16 cellular contexts compared by ENCODE assay signal in the genomic region with DNA sequence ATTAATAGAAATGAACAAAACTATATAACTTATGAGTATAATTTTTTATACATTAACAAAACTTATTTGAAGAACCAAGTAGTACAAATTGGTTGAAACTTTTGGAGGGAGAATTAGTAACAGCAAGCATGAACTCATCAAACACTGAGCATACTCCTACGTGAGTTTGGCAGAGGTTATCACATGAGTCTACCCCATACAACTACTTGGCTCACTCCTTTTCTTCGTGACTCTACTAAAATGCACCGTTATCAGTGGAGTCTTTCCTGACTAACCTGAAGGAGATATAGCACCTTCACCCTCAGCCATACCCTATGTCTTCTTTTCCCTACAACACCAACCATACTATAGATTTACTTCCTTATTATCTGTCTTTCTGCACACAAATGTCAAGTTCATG.
DNase-seq lines count a peak whose midpoint lies in the region; ATAC-seq, FAIRE-seq and TF ChIP-seq lines count a peak whose summit lies in the region.
"Had no signal": no experiment of that assay in that cellular context is flagged by ENCODE, and none has a peak within 500 bp of the region (broad histone marks: within the 10 kb centered on the region; RNA-seq: fewer than 3 reads in every experiment).

No MANE protein-coding gene starts in this region.

- H2AFZ ChIP-seq in astrocyte (ENCODE audit: low read depth, low read length), result no peak overlapping the region
- H2AFZ ChIP-seq: GM23338 had no signal

- H3K36me3 ChIP-seq in astrocyte (ENCODE audit: insufficient read depth, low read length), result no peaks in the 10 kb centered on the region
- H3K36me3 ChIP-seq: BLaER1 treated with 17β-estradiol and CSF1 and Interleukin-3, amounts not matched to agents 10 nM and 100 nM had no signal

- H3K9me3 Mint-ChIP-seq in HFFc6 (peaks cover 5% of the 10 kb centered on the region; the same call in 1 of the 2 replicates), astrocyte (ENCODE audit: unreplicated experiment) (no peaks in the 10 kb centered on the region)
- H3K9me3 Mint-ChIP-seq: GM23338 had no signal

- DNase-seq in HFFc6 (no peak), NCI-H226 (peak; percentile 67), astrocyte (ENCODE audit: low read depth) (no peak), putamen (ENCODE audit: low spot score) (peak; percentile 30)
- DNase-seq: Calu3; CD8-positive, alpha-beta T cell; DMS79 treated with DMSO at 0.1 percent for 48 hours; GF-D8 had no signal

- no peak for FAIRE-seq in astrocyte (lab: Jason Lieb, UNC)
- FAIRE-seq: GM19239, K562 had no signal

- H3K4me3 Mint-ChIP-seq in HFFc6, result no peak overlapping the region
- no peak overlapping the region for H3K4me3 Mint-ChIP-seq in astrocyte (ENCODE audit: unreplicated experiment)
- H3K4me3 Mint-ChIP-seq: B cell; CD8-positive, alpha-beta T cell; GM23338 had no signal

- peak overlapping the region; percentile 86 for H3K27ac ChIP-seq in astrocyte (ENCODE audit: low read depth, low read length)
- H3K27ac ChIP-seq: BLaER1 treated with 17β-estradiol and CSF1 and Interleukin-3, amounts not matched to agents 10 nM and 100 nM had no signal

- H3K9me3 ChIP-seq in astrocyte (ENCODE audit: insufficient read depth, low read depth, low read length), result no peaks in the 10 kb centered on the region

- H3K4me2 ChIP-seq in astrocyte (ENCODE audit: low read length), result no peak overlapping the region
- H3K4me2 ChIP-seq: BLaER1 treated with 17β-estradiol and CSF1 and Interleukin-3, amounts not matched to agents 10 nM and 100 nM; GM23338 had no signal

- H4K20me1 ChIP-seq in astrocyte (ENCODE audit: insufficient read depth, low read length), result no peaks in the 10 kb centered on the region
- H4K20me1 ChIP-seq: BLaER1 treated with 17β-estradiol and CSF1 and Interleukin-3, amounts not matched to agents 10 nM and 100 nM had no signal

- H3K36me3 Mint-ChIP-seq in HFFc6 (ENCODE audit: low read depth) (peaks cover 10% of the 10 kb centered on the region), astrocyte (ENCODE audit: low read depth, unreplicated experiment) (no peaks in the 10 kb centered on the region)
- H3K36me3 Mint-ChIP-seq: CD8-positive, alpha-beta T cell had no signal

- ATAC-seq in HG03159 (IDR thresholded peaks at IDR 0.05; ENCODE audit: unreplicated experiment), result no peak
- no peak for ATAC-seq in HG02642 (IDR thresholded peaks at IDR 0.05; ENCODE audit: poor library complexity, unreplicated experiment)
- ATAC-seq in GM18511 (IDR thresholded peaks at IDR 0.05; ENCODE audit: unreplicated experiment), result no peak
- ATAC-seq: CD8-positive, alpha-beta T cell; GM23338; K562 had no signal

- H3K27ac Mint-ChIP-seq in HFFc6 (peak overlapping the region; percentile 32; the same call in 1 of the 2 replicates), astrocyte (ENCODE audit: unreplicated experiment) (no peak overlapping the region)
- H3K27ac Mint-ChIP-seq: B cell; CD8-positive, alpha-beta T cell; GM23338 had no signal

- no peaks in the 10 kb centered on the region for H3K27me3 ChIP-seq in astrocyte (ENCODE audit: insufficient read depth, low read length)
- H3K27me3 ChIP-seq: BLaER1 treated with 17β-estradiol and CSF1 and Interleukin-3, amounts not matched to agents 10 nM and 100 nM had no signal

- peaks cover 13% of the 10 kb centered on the region for H3K4me1 ChIP-seq in astrocyte (ENCODE audit: insufficient read depth, low read length)

- H3K4me3 ChIP-seq in astrocyte (ENCODE audit: insufficient read depth, low read depth, low read length), result no peak overlapping the region
- H3K4me3 ChIP-seq: BLaER1 treated with 17β-estradiol and CSF1 and Interleukin-3, amounts not matched to agents 10 nM and 100 nM; GM23338; K562 had no signal

- H3K79me2 ChIP-seq in astrocyte (ENCODE audit: insufficient read depth, low read length), result no peaks in the 10 kb centered on the region

- no peak for TF ChIP-seq CTCF in HFFc6 (IDR thresholded peaks at IDR 0.05)
- TF ChIP-seq CTCF in astrocyte (IDR thresholded peaks at IDR 0.05; ENCODE audit: insufficient read depth, low read depth, low read length), result no peak

- H3K4me1 Mint-ChIP-seq in HFFc6 (ENCODE audit: low read depth) (peaks cover 47% of the 10 kb centered on the region), astrocyte (ENCODE audit: low read depth, unreplicated experiment) (peaks cover 12% of the 10 kb centered on the region)
- H3K4me1 Mint-ChIP-seq: B cell, GM23338 had no signal

- no peaks in the 10 kb centered on the region for H3K27me3 Mint-ChIP-seq in HFFc6 (ENCODE audit: insufficient read depth)
- H3K27me3 Mint-ChIP-seq in astrocyte (ENCODE audit: low read depth, unreplicated experiment), result no peaks in the 10 kb centered on the region
- H3K27me3 Mint-ChIP-seq: B cell had no signal

- peak overlapping the region; percentile 37 for H3K9ac ChIP-seq in astrocyte (ENCODE audit: low read length)
- H3K9ac ChIP-seq: BLaER1 treated with 17β-estradiol and CSF1 and Interleukin-3, amounts not matched to agents 10 nM and 100 nM had no signal

Comparison
In these comparisons a context has a peak if more than half of its experiments do, and no peak if none do; other contexts are left out.
1. DNase-seq: peak in NCI-H226 (single experiment) and putamen (single experiment); none in HFFc6 (single experiment) and astrocyte (single experiment).